In genomic region chr2:195594248-195594647, GRCh38 we compare ENCODE assay signal across 16 cellular contexts.
DNase-seq lines count a peak whose midpoint lies in the region; ATAC-seq and TF ChIP-seq lines count a peak whose summit lies in the region.
"Had no signal": no experiment of that assay in that cellular context is flagged by ENCODE, and none has a peak within 500 bp of the region (broad histone marks: within the 10 kb centered on the region; RNA-seq: fewer than 3 reads in every experiment).

No MANE protein-coding gene starts in this region.

- no peaks in the 10 kb centered on the region for H3K36me3 ChIP-seq in KMS-11 (ENCODE audit: insufficient read depth)
- H3K36me3 ChIP-seq in suprapubic skin = no peaks in the 10 kb centered on the region
- H3K36me3 ChIP-seq: heart right ventricle had no signal

- peaks cover 0 to 5% (median 2%) of the 10 kb centered on the region in 7 donors for H3K9me3 Mint-ChIP-seq in naive B cell

- H3K27ac ChIP-seq in KMS-11 = no peak overlapping the region
- H3K27ac ChIP-seq in suprapubic skin = no peak overlapping the region
- H3K27ac ChIP-seq: heart right ventricle, testis had no signal

- H3K36me3 Mint-ChIP-seq in naive B cell = peaks cover 0 to 7% of the 10 kb centered on the region in 2 donors
- H3K36me3 Mint-ChIP-seq: activated naive CD8-positive, alpha-beta T cell had no signal

- H3K4me3 ChIP-seq in KMS-11 (IDR thresholded peaks at IDR 0.05; ENCODE audit: insufficient read depth, low read depth, low read length) = no peak overlapping the region
- no peak overlapping the region for H3K4me3 ChIP-seq in suprapubic skin
- H3K4me3 ChIP-seq: heart right ventricle, testis had no signal

- no peaks in the 10 kb centered on the region for H3K27me3 Mint-ChIP-seq in naive B cell
- H3K27me3 Mint-ChIP-seq: activated naive CD8-positive, alpha-beta T cell; T-cell had no signal

- no peak for TF ChIP-seq CTCF in KMS-11 (conservative IDR thresholded peaks at IDR 0.05; ENCODE audit: low read depth, low read length)
- TF ChIP-seq CTCF in suprapubic skin (IDR thresholded peaks at IDR 0.05) = no peak

- DNase-seq in naive B cell (peak; percentile 11), suprapubic skin (ENCODE audit: low spot score in 2 of 2) (no peak)
- no peak for DNase-seq in activated naive CD4-positive, alpha-beta T cell treated with Interleukin-2 at 50 U/mL for 16 hours
- DNase-seq in activated naive CD4-positive, alpha-beta T cell (lab: John Stamatoyannopoulos, UW) = no peak
- DNase-seq: H7; heart right ventricle; NCI-H1417 treated with DMSO at 0.1 percent for 48 hours; nucleus accumbens; stimulated activated CD4-positive, alpha-beta T cell treated with anti-CD3 and anti-CD28 coated beads, Interleukin-4, amount 100 ng/mL, for 24 hours; T-cell; testis had no signal

- no peaks in the 10 kb centered on the region for H3K79me2 ChIP-seq in KMS-11 (ENCODE audit: insufficient read depth, low read depth)

- no peaks in the 10 kb centered on the region for H3K27me3 ChIP-seq in KMS-11 (ENCODE audit: insufficient read depth, low read depth)
- no peaks in the 10 kb centered on the region for H3K27me3 ChIP-seq in suprapubic skin
- H3K27me3 ChIP-seq: heart right ventricle, testis had no signal

- no peak overlapping the region for H3K9ac ChIP-seq in KMS-11

- no peak for TF ChIP-seq EP300 in suprapubic skin (IDR thresholded peaks at IDR 0.05)

- 72% methylated on average over 3 of the region's 3 CpGs for WGBS in suprapubic skin

- H3K4me2 ChIP-seq in KMS-11 = no peak overlapping the region

- peak; percentile 63 for ATAC-seq in GM18861 (IDR thresholded peaks at IDR 0.05; ENCODE audit: unreplicated experiment)
- peak; percentile 65 for ATAC-seq in GM21723 (IDR thresholded peaks at IDR 0.05; ENCODE audit: unreplicated experiment)
- ATAC-seq in naive B cell (ENCODE audit: low read depth in 2 of 2) = peak in 1 of 2 donors; percentile 58
- ATAC-seq: activated CD4-positive, CD25-positive, alpha-beta regulatory T cell treated with anti-CD3 and anti-CD28 coated beads, Interleukin-2, amount 50 U/mL, for 24 hours; heart right ventricle; T-cell had no signal

- H3K9me3 ChIP-seq in suprapubic skin = no peaks in the 10 kb centered on the region
- H3K9me3 ChIP-seq: heart right ventricle, testis had no signal

- peak overlapping the region; percentile 19; the same call in 1 of the 2 replicates for H2AFZ ChIP-seq in KMS-11 (ENCODE audit: low read depth)

- TF ChIP-seq POLR2A in suprapubic skin (IDR thresholded peaks at IDR 0.05) = no peak

- no peak overlapping the region for H3K27ac Mint-ChIP-seq in naive B cell
- H3K27ac Mint-ChIP-seq: activated naive CD8-positive, alpha-beta T cell had no signal

- H3K4me3 Mint-ChIP-seq in naive B cell = peak overlapping the region in 1 of 8 donors; percentile 3
- H3K4me3 Mint-ChIP-seq: activated naive CD8-positive, alpha-beta T cell; T-cell had no signal

- peaks cover 20 to 27% (median 25%) of the 10 kb centered on the region in 3 donors for H3K4me1 Mint-ChIP-seq in naive B cell

- peaks cover 7% of the 10 kb centered on the region for H3K4me1 ChIP-seq in KMS-11 (ENCODE audit: low read depth, poor library complexity, severe bottlenecking)
- H3K4me1 ChIP-seq in suprapubic skin = peaks cover 3% of the 10 kb centered on the region
- H3K4me1 ChIP-seq: testis had no signal

- H4K20me1 ChIP-seq in KMS-11 (ENCODE audit: insufficient read depth) = no peaks in the 10 kb centered on the region
